In genomic region chr9:112249277-112249676, GRCh38 we compare ENCODE assay signal across 1 cellular context.
TF ChIP-seq lines count a peak whose summit lies in the region.

No MANE protein-coding gene starts in this region.

TF ChIP-seq in WTC11, 78 proteins besides CTCF, POLR2A, EP300 and RAD21 (continued from another document):
- no peak for TF ChIP-seq AFF4 (CRISPR knock-in tag; IDR thresholded peaks at IDR 0.05; ENCODE audit: borderline replicate concordance)
- TF ChIP-seq MXD4 (CRISPR knock-in tag; IDR thresholded peaks at IDR 0.05; ENCODE audit: borderline replicate concordance): no peak
- TF ChIP-seq MYBL2 (CRISPR knock-in tag; IDR thresholded peaks at IDR 0.05): no peak
- TF ChIP-seq PRDM15 (CRISPR knock-in tag; IDR thresholded peaks at IDR 0.05): no peak
- TF ChIP-seq HMGA2 (CRISPR knock-in tag; IDR thresholded peaks at IDR 0.05): no peak
- no peak for TF ChIP-seq USF2 (CRISPR knock-in tag; IDR thresholded peaks at IDR 0.05)
- TF ChIP-seq CBFB (CRISPR knock-in tag; IDR thresholded peaks at IDR 0.05; ENCODE audit: low read depth): no peak
- no peak for TF ChIP-seq ZNF121 (CRISPR knock-in tag; IDR thresholded peaks at IDR 0.05)
